In genomic region chr17:82011617-82012481, GRCh38 we compare ENCODE assay signal across 30 cellular contexts. TPM values are rescaled to one million over a fixed set of nuclear protein-coding genes. Genes with fewer than 3 reads are reported as not detected.
A peak's percentile ranks its signal among the peaks of the same experiment; 100 is the strongest.
DNase-seq lines count a peak whose midpoint lies in the region; ATAC-seq and TF ChIP-seq lines count a peak whose summit lies in the region.
"Had no signal": no experiment of that assay in that cellular context is flagged by ENCODE, and none has a peak within 500 bp of the region (broad histone marks: within the 10 kb centered on the region; RNA-seq: fewer than 3 reads in every experiment).

No MANE protein-coding gene starts in this region.

- peak overlapping the region; percentile 38 for H2BK12ac ChIP-seq in trophoblast cell (ENCODE audit: low read length)

- CTCF ChIA-PET in MCF 10A (lab: Yijun Ruan, JAX) = interaction anchor here (1.4 to 2.3 kb wide), 2 partner anchors 51 to 53 kb away, joined by 5 to 8 read pairs; partner anchors contain the start of gene NOTUM

- H3K18ac ChIP-seq in trophoblast cell (ENCODE audit: low read length) = no peak overlapping the region

- peak overlapping the region; percentile 71 for H4K91ac ChIP-seq in trophoblast cell (ENCODE audit: low read depth, low read length)

- H3K79me1 ChIP-seq in trophoblast cell (ENCODE audit: low read length) = peaks cover 16% of the 10 kb centered on the region

- H3K27me3 ChIP-seq in heart right ventricle = no peaks in the 10 kb centered on the region
- H3K27me3 ChIP-seq in endodermal cell (ENCODE audit: control insufficient read depth, insufficient read depth, low read length, poor library complexity, severe bottlenecking) = no peaks in the 10 kb centered on the region
- H3K27me3 ChIP-seq in trophoblast cell (ENCODE audit: insufficient read depth, low read length) = no peaks in the 10 kb centered on the region
- no peaks in the 10 kb centered on the region for H3K27me3 ChIP-seq in uterus
- H3K27me3 ChIP-seq: Peyer's patch had no signal

- H3K27me3 Mint-ChIP-seq in endodermal cell (ENCODE audit: insufficient read depth) = no peaks in the 10 kb centered on the region
- no peaks in the 10 kb centered on the region for H3K27me3 Mint-ChIP-seq in MCF 10A (ENCODE audit: insufficient read depth, unreplicated experiment)
- H3K27me3 Mint-ChIP-seq: activated CD4-positive, alpha-beta T cell treated with anti-CD3 and anti-CD28 coated beads for 36 hours; activated CD8-positive, alpha-beta T cell treated with anti-CD3 and anti-CD28 coated beads for 36 hours; CD4-positive, alpha-beta memory T cell; dendritic cell treated with granulocyte-macrophage colony-stimulating factor and Interleukin-4, amounts not matched to agents 40 ng/mL and 50 ng/mL, for 4 days had no signal

- H3K9ac ChIP-seq in endodermal cell (ENCODE audit: extremely low read depth, low read length, poor library complexity, severe bottlenecking) (no peak overlapping the region), trophoblast cell (ENCODE audit: low read length) (no peak overlapping the region)

- peak overlapping the region; percentile 26 for H2BK120ac ChIP-seq in trophoblast cell (ENCODE audit: insufficient read depth, low read length, poor library complexity)

- H3K4me1 Mint-ChIP-seq in endodermal cell (no peaks in the 10 kb centered on the region), MCF 10A (ENCODE audit: insufficient read depth, unreplicated experiment) (peaks cover 4% of the 10 kb centered on the region)
- H3K4me1 Mint-ChIP-seq: activated CD4-positive, alpha-beta T cell treated with anti-CD3 and anti-CD28 coated beads for 36 hours; CD4-positive, alpha-beta memory T cell had no signal

- intact Hi-C loops in heart right ventricle (cut with DNase I) = no loop called here
- intact Hi-C loops in Right ventricle myocardium inferior (cut with DNase I) = loop anchor here (2.0 to 5.0 kb wide), 2 partner anchors 19 to 35 kb away; partner anchors contain the start of gene ASPSCR1
- intact Hi-C loops in uterus (cut with DNase I; ENCODE audit: low total_unique reads) = no loop called here
- intact Hi-C loops in MCF 10A (cut with micrococcal nuclease) = no loop called here

- peak overlapping the region; percentile 2 for H3K14ac ChIP-seq in trophoblast cell (ENCODE audit: low read length)

- H3K36me3 ChIP-seq in heart right ventricle (peaks cover 0 to 21% (median 0%) of the 10 kb centered on the region in 9 donors), endodermal cell (ENCODE audit: control insufficient read depth, insufficient read depth, low read length) (no peaks in the 10 kb centered on the region), trophoblast cell (ENCODE audit: control insufficient read depth in 1 of 2, insufficient read depth in 2 of 2, low read length in 2 of 2) (peaks cover 6 to 9% of the 10 kb centered on the region in 2 experiments), uterus (no peaks in the 10 kb centered on the region)
- H3K36me3 ChIP-seq: Peyer's patch had no signal

- H3K4me1 ChIP-seq in heart right ventricle (peaks cover 0 to 51% (median 26%) of the 10 kb centered on the region in 9 donors), endodermal cell (ENCODE audit: control insufficient read depth, insufficient read depth, low read length) (no peaks in the 10 kb centered on the region), trophoblast cell (ENCODE audit: control insufficient read depth in 1 of 2, insufficient read depth in 2 of 2, low read length in 2 of 2) (peaks cover 17 to 20% of the 10 kb centered on the region in 2 experiments), uterus (no peaks in the 10 kb centered on the region)
- H3K4me1 ChIP-seq: Peyer's patch had no signal

- no peak overlapping the region for H4K12ac ChIP-seq in trophoblast cell (ENCODE audit: low read depth, low read length)

- no peak for TF ChIP-seq POLR2A in uterus (IDR thresholded peaks at IDR 0.05)

- H3K23ac ChIP-seq in trophoblast cell (ENCODE audit: low read length) = no peak overlapping the region

- DNase-seq in heart right ventricle = no peak
- DNase-seq in Right ventricle myocardium inferior (ENCODE audit: missing footprints) = no peak
- DNase-seq in endodermal cell = no peak
- no peak for DNase-seq in trophoblast cell
- no peak for DNase-seq in uterus
- DNase-seq in inferior parietal cortex (ENCODE audit: extremely low spot score) = no peak
- no peak for DNase-seq in MCF 10A (ENCODE audit: unreplicated experiment)
- DNase-seq in stimulated activated naive CD4-positive, alpha-beta T cell (lab: John Stamatoyannopoulos, UW) = no peak
- DNase-seq: activated CD4-positive, alpha-beta T cell treated with anti-CD3 and anti-CD28 coated beads for 36 hours; activated CD8-positive, alpha-beta memory T cell treated with anti-CD3 and anti-CD28 coated beads, Interleukin-2, amount 50 U/mL, for 48 hours; activated CD8-positive, alpha-beta T cell treated with anti-CD3 and anti-CD28 coated beads for 36 hours; activated naive CD4-positive, alpha-beta T cell treated with Interleukin-2 at 50 U/mL for 16 hours; CD4-positive, alpha-beta memory T cell; central memory CD4-positive, alpha-beta T cell; kidney; mammary epithelial cell; NCI-H1417 treated with DMSO at 0.1 percent for 48 hours; NCI-H2081; NCI-H226; NCI-H748 treated with DMSO at 0.1 percent for 48 hours; Peyer's patch; stimulated activated CD4-positive, alpha-beta T cell treated with anti-CD3 and anti-CD28 coated beads, Interleukin-4, amount 100 ng/mL, for 24 hours; substantia nigra; SW 1271; T-helper 9 cell had no signal

- 85 to 87% methylated on average over 35 of the region's 35 CpGs for WGBS in heart right ventricle, 2 donors
- WGBS in endodermal cell (ENCODE audit: insufficient coverage in 1 of 2, insufficient read length in 1 of 2), 2 experiments = 90 to 94% methylated on average over 15 to 35 of the region's 35 CpGs
- no CpG with 5 or more reads among the region's 35 CpGs for WGBS in trophoblast cell (ENCODE audit: extremely low coverage, insufficient coverage, insufficient read length)

- H3K4me3 ChIP-seq in heart right ventricle = no peak overlapping the region
- no peak overlapping the region for H3K4me3 ChIP-seq in endodermal cell (ENCODE audit: low read length)
- H3K4me3 ChIP-seq in trophoblast cell (ENCODE audit: low read depth, low read length) = no peak overlapping the region
- H3K4me3 ChIP-seq in uterus = no peak overlapping the region
- H3K4me3 ChIP-seq: Peyer's patch had no signal

- no peak overlapping the region for H3K4me2 ChIP-seq in trophoblast cell (ENCODE audit: low read length)

- H3K9me3 Mint-ChIP-seq in endodermal cell = no peaks in the 10 kb centered on the region
- no peaks in the 10 kb centered on the region for H3K9me3 Mint-ChIP-seq in MCF 10A (ENCODE audit: unreplicated experiment)
- H3K9me3 Mint-ChIP-seq: activated CD8-positive, alpha-beta T cell treated with anti-CD3 and anti-CD28 coated beads for 36 hours; activated T-helper 1 cell treated with anti-CD3 and anti-CD28 coated beads, Interleukin-12 subunit alpha, Interleukin-12 subunit beta, Interleukin-2, Interleukin-4 antibody, amounts not matched to agents 30 ng/mL and 10 ng/mL and 1 ng/mL, durations not matched to agents 14 hours and 24 hours and 36 hours; CD4-positive, alpha-beta memory T cell; dendritic cell treated with granulocyte-macrophage colony-stimulating factor and Interleukin-4, amounts not matched to agents 40 ng/mL and 50 ng/mL, for 4 days had no signal

- no peak overlapping the region for H2BK5ac ChIP-seq in trophoblast cell (ENCODE audit: low read depth, low read length, poor library complexity)

- ATAC-seq in heart right ventricle (no peak), Right ventricle myocardium inferior (no peak)
- ATAC-seq: activated CD4-positive, alpha-beta T cell treated with anti-CD3 and anti-CD28 coated beads for 36 hours; activated CD8-positive, alpha-beta T cell treated with anti-CD3 and anti-CD28 coated beads for 36 hours; esophagus mucosa; sciatic nerve had no signal

- no peak overlapping the region for H3K4ac ChIP-seq in trophoblast cell (ENCODE audit: low read depth, low read length)

- POLR2A ChIA-PET in MCF 10A (lab: Yijun Ruan, JAX) = interaction anchor here (0.7 kb wide), 1 partner anchor 9 kb away, joined by 4 read pairs; no protein-coding TSS in a partner anchor

- H2AFZ ChIP-seq in trophoblast cell (ENCODE audit: insufficient read depth, low read length, poor library complexity) = no peak overlapping the region

- TF ChIP-seq CTCF in heart right ventricle (IDR thresholded peaks at IDR 0.05) = no peak
- TF ChIP-seq CTCF in endodermal cell (conservative IDR thresholded peaks at IDR 0.05) = no peak
- TF ChIP-seq CTCF in uterus (IDR thresholded peaks at IDR 0.05) = no peak
- no peak for TF ChIP-seq CTCF in MCF 10A (IDR thresholded peaks at IDR 0.05; ENCODE audit: unreplicated experiment)

- no peaks in the 10 kb centered on the region for H3K9me3 ChIP-seq in heart right ventricle
- no peaks in the 10 kb centered on the region for H3K9me3 ChIP-seq in endodermal cell (ENCODE audit: control insufficient read depth, low read length)
- no peaks in the 10 kb centered on the region for H3K9me3 ChIP-seq in trophoblast cell (ENCODE audit: insufficient read depth, low read depth, low read length)
- H3K9me3 ChIP-seq in uterus = no peaks in the 10 kb centered on the region
- H3K9me3 ChIP-seq: Peyer's patch had no signal

- H3K79me2 ChIP-seq in trophoblast cell (ENCODE audit: control insufficient read depth, insufficient read depth, low read length, poor library complexity) = peaks cover 2% of the 10 kb centered on the region

- H3K4me3 Mint-ChIP-seq in endodermal cell (no peak overlapping the region), MCF 10A (ENCODE audit: unreplicated experiment) (no peak overlapping the region)
- H3K4me3 Mint-ChIP-seq: activated CD4-positive, alpha-beta T cell treated with anti-CD3 and anti-CD28 coated beads for 36 hours; activated CD8-positive, alpha-beta T cell treated with anti-CD3 and anti-CD28 coated beads for 36 hours; activated T-helper 1 cell treated with anti-CD3 and anti-CD28 coated beads, Interleukin-12 subunit alpha, Interleukin-12 subunit beta, Interleukin-2, Interleukin-4 antibody, amounts not matched to agents 30 ng/mL and 10 ng/mL and 1 ng/mL, durations not matched to agents 14 hours and 24 hours and 36 hours; CD4-positive, alpha-beta memory T cell; dendritic cell treated with granulocyte-macrophage colony-stimulating factor and Interleukin-4, amounts not matched to agents 40 ng/mL and 50 ng/mL, for 4 days had no signal

- H3K27ac ChIP-seq in heart right ventricle (peak overlapping the region in 9 of 10 donors; percentile 71 to 97 (median 91)), endodermal cell (ENCODE audit: low read depth, low read length) (peak overlapping the region; percentile 81), trophoblast cell (ENCODE audit: low read depth, low read length) (no peak overlapping the region), uterus (peak overlapping the region; percentile 65 to 71)
- H3K27ac ChIP-seq: VCaP had no signal

- H3K36me3 Mint-ChIP-seq in endodermal cell (ENCODE audit: low read depth) (no peaks in the 10 kb centered on the region), MCF 10A (ENCODE audit: insufficient read depth, unreplicated experiment) (peaks cover 18% of the 10 kb centered on the region)
- H3K36me3 Mint-ChIP-seq: CD4-positive, alpha-beta memory T cell had no signal

- BruUV-seq in MCF 10A (replicated peaks; lab: Mats Ljungman, UMichigan) = no TSS peak

- no peak overlapping the region for H3K27ac Mint-ChIP-seq in endodermal cell
- no peak overlapping the region for H3K27ac Mint-ChIP-seq in MCF 10A (ENCODE audit: low read depth, unreplicated experiment)
- H3K27ac Mint-ChIP-seq: activated CD4-positive, alpha-beta T cell treated with anti-CD3 and anti-CD28 coated beads for 36 hours; activated CD8-positive, alpha-beta T cell treated with anti-CD3 and anti-CD28 coated beads for 36 hours; activated T-helper 1 cell treated with anti-CD3 and anti-CD28 coated beads, Interleukin-12 subunit alpha, Interleukin-12 subunit beta, Interleukin-2, Interleukin-4 antibody, amounts not matched to agents 30 ng/mL and 10 ng/mL and 1 ng/mL, durations not matched to agents 14 hours and 24 hours and 36 hours; CD4-positive, alpha-beta memory T cell had no signal

- peak overlapping the region; percentile 42 for H2AK5ac ChIP-seq in trophoblast cell (ENCODE audit: low read length)

- H4K8ac ChIP-seq in trophoblast cell (ENCODE audit: low read depth, low read length) = peak overlapping the region; percentile 21

RNA-seq across cellular contexts. Expression of gene CENPX, which starts 10.8 kb away (rescaled TPM):
- total RNA-seq in heart right ventricle (10 to 100 TPM; 15.8 to 37.4 (median 20.6) TPM), Right ventricle myocardium inferior (30.5 TPM), endodermal cell (10 to 100 TPM; 80.0 to 85.0 TPM), uterus (100 to 1,000 TPM in 1 of 4 donors, 10 to 100 TPM in 3; 26.7 to 212 (median 49.8) TPM), MCF 10A (2022) (27.6 and 35.6 TPM in 2 replicates)
- polyA plus RNA-seq in heart right ventricle = 100 to 1,000 TPM in 1 of 2 donors, 10 to 100 TPM in 1; 48.6 to 132 TPM
- 62.5 TPM for polyA plus RNA-seq in endodermal cell (2013, experiment 1 of 2)
- 61.5 TPM for polyA plus RNA-seq in endodermal cell (2013, experiment 2 of 2)
- polyA plus RNA-seq in trophoblast cell (2013) = 38.1 and 38.7 TPM in 2 replicates

RNA-seq across cellular contexts. Expression of gene LRRC45, which starts 11.3 kb away (rescaled TPM):
- total RNA-seq in heart right ventricle (10 to 100 TPM in 1 of 10 donors, 1 to 10 TPM in 9; 2.2 to 10.4 (median 3.1) TPM), Right ventricle myocardium inferior (5.3 TPM), endodermal cell (10 to 100 TPM; 35.1 to 38.9 TPM), uterus (10 to 100 TPM in 1 of 4 donors, 1 to 10 TPM in 2, under 1 TPM in 1; 0.29 to 14.2 (median 5.3) TPM), MCF 10A (2022) (2.6 and 3.4 TPM in 2 replicates)
- 1 to 10 TPM; 6.7 to 7.7 TPM for polyA plus RNA-seq in heart right ventricle
- 22.3 TPM for polyA plus RNA-seq in endodermal cell (2013, experiment 1 of 2)
- polyA plus RNA-seq in endodermal cell (2013, experiment 2 of 2) = 20.1 TPM
- polyA plus RNA-seq in trophoblast cell (2013) = 7.2 and 7.3 TPM in 2 replicates

RNA-seq across cellular contexts. Expression of gene RAC3, which starts 19.6 kb away (rescaled TPM):
- total RNA-seq in heart right ventricle (1 to 10 TPM in 6 of 10 donors, under 1 TPM in 4; 0.82 to 1.6 (median 1.1) TPM), Right ventricle myocardium inferior (2.2 TPM), endodermal cell (10 to 100 TPM; 45.7 to 53.9 TPM), uterus (1 to 10 TPM in 1 of 4 donors, under 1 TPM in 1, not detected in 2; 0.91 to 8.4 TPM), MCF 10A (2022) (7.1 and 9.7 TPM in 2 replicates)
- 1 to 10 TPM; 1.5 to 3.3 TPM for polyA plus RNA-seq in heart right ventricle
- 58.8 TPM for polyA plus RNA-seq in endodermal cell (2013, experiment 1 of 2)
- polyA plus RNA-seq in endodermal cell (2013, experiment 2 of 2) = 53.5 TPM
- polyA plus RNA-seq in trophoblast cell (2013) = 24.0 and 25.6 TPM in 2 replicates

RNA-seq across cellular contexts. Expression of gene DCXR, which starts 25.6 kb away (rescaled TPM):
- total RNA-seq in heart right ventricle = 100 to 1,000 TPM; 155 to 258 (median 187) TPM
- polyA plus RNA-seq in heart right ventricle = 100 to 1,000 TPM; 283 to 387 TPM
- 175 TPM for total RNA-seq in Right ventricle myocardium inferior
- total RNA-seq in endodermal cell = 10 to 100 TPM; 73.8 to 83.6 TPM
- 84.8 TPM for polyA plus RNA-seq in endodermal cell (2013, experiment 1 of 2)
- polyA plus RNA-seq in endodermal cell (2013, experiment 2 of 2) = 72.9 TPM
- polyA plus RNA-seq in trophoblast cell (2013) = 47.4 and 49.9 TPM in 2 replicates
- 100 to 1,000 TPM in 1 of 4 donors, 10 to 100 TPM in 3; 23.8 to 125 (median 67.5) TPM for total RNA-seq in uterus
- total RNA-seq in MCF 10A (2022) = 77.9 and 111 TPM in 2 replicates

RNA-seq across cellular contexts. Expression of gene ASPSCR1, which starts 34.4 kb away (rescaled TPM):
- 10 to 100 TPM; 19.9 to 38.2 (median 22.6) TPM for total RNA-seq in heart right ventricle
- polyA plus RNA-seq in heart right ventricle = 100 to 1,000 TPM in 1 of 2 donors, 10 to 100 TPM in 1; 40.5 to 115 TPM
- total RNA-seq in Right ventricle myocardium inferior = 25.5 TPM
- total RNA-seq in endodermal cell = 10 to 100 TPM; 50.8 to 65.4 TPM
- 41.5 TPM for polyA plus RNA-seq in endodermal cell (2013, experiment 1 of 2)
- 30.3 TPM for polyA plus RNA-seq in endodermal cell (2013, experiment 2 of 2)
- polyA plus RNA-seq in trophoblast cell (2013) = 12.8 and 13.1 TPM in 2 replicates
- 10 to 100 TPM in 2 of 4 donors, 1 to 10 TPM in 2; 3.5 to 34.2 (median 13.6) TPM for total RNA-seq in uterus
- 24.9 and 29.7 TPM in 2 replicates for total RNA-seq in MCF 10A (2022)
